In the genomic region with DNA sequence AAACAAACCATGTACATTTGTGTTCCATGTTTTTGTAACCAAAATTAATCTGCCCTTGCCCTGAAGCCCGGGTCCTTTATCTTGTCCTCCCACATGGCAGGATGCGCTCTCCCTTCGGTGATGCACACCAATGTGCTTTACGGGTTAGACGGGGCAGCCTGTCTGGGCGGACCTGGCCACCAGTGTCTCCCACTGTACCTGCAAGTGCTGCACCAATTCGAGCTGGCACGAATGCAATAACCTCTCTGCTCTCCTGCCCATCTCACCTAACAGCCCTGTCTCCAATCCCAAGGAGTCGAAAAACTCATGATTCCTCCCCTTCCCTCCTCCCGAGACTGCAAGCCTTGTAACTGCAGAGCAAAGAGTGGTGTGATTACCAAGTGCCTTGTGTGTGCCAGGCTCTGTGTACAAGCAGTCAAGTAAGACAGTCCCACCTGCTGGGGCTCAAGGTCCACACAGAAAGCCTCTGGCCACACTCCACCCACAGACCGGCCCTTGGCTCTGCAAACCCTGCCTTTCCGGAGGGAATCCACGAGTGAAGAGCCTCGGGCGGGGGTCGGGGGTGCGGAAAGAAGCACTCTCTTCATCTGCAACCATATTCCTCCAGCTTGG, we compare ENCODE assay signal across 16 cellular contexts.
DNase-seq lines count a peak whose midpoint lies in the region; ATAC-seq and TF ChIP-seq lines count a peak whose summit lies in the region.
"Had no signal": no experiment of that assay in that cellular context is flagged by ENCODE, and none has a peak within 500 bp of the region (broad histone marks: within the 10 kb centered on the region; RNA-seq: fewer than 3 reads in every experiment).

No MANE protein-coding gene starts in this region.

- no peak for ATAC-seq in memory B cell (ENCODE audit: low read depth)

- peaks cover 37% of the 10 kb centered on the region for H3K4me1 ChIP-seq in left ventricle myocardium inferior
- H3K4me1 ChIP-seq: SJSA1, uterus had no signal

- H3K9me3 Mint-ChIP-seq in activated naive CD4-positive, alpha-beta T cell treated with anti-CD3 and anti-CD28 coated beads, Interleukin-2, amount 50 U/mL, for 24 hours = no peaks in the 10 kb centered on the region
- no peaks in the 10 kb centered on the region for H3K9me3 Mint-ChIP-seq in activated T-helper 2 cell treated with anti-CD3 and anti-CD28 coated beads, Interferon-gamma antibody, Interleukin-2, Interleukin-4, amounts not matched to agents 10 μg/mL and 5 μg/mL and 100 μg/mL, durations not matched to agents 14 hours and 24 hours and 36 hours
- H3K9me3 Mint-ChIP-seq in memory B cell = no peaks in the 10 kb centered on the region
- H3K9me3 Mint-ChIP-seq: endodermal cell had no signal

- no peak overlapping the region for H3K4me3 Mint-ChIP-seq in activated naive CD4-positive, alpha-beta T cell treated with anti-CD3 and anti-CD28 coated beads, Interleukin-2, amount 50 U/mL, for 24 hours
- no peak overlapping the region for H3K4me3 Mint-ChIP-seq in activated T-helper 2 cell treated with anti-CD3 and anti-CD28 coated beads, Interferon-gamma antibody, Interleukin-2, Interleukin-4, amounts not matched to agents 10 μg/mL and 5 μg/mL and 100 μg/mL, durations not matched to agents 14 hours and 24 hours and 36 hours (ENCODE audit: low read depth)
- H3K4me3 Mint-ChIP-seq in memory B cell = no peak overlapping the region
- H3K4me3 Mint-ChIP-seq: endodermal cell had no signal

- peaks cover 4% of the 10 kb centered on the region for H3K36me3 Mint-ChIP-seq in activated naive CD4-positive, alpha-beta T cell treated with anti-CD3 and anti-CD28 coated beads, Interleukin-2, amount 50 U/mL, for 24 hours
- H3K36me3 Mint-ChIP-seq in activated T-helper 2 cell treated with anti-CD3 and anti-CD28 coated beads, Interferon-gamma antibody, Interleukin-2, Interleukin-4, amounts not matched to agents 10 μg/mL and 5 μg/mL and 100 μg/mL, durations not matched to agents 14 hours and 24 hours and 36 hours (ENCODE audit: low read depth) = peaks cover 62% of the 10 kb centered on the region
- peaks cover 19% of the 10 kb centered on the region for H3K36me3 Mint-ChIP-seq in memory B cell

- intact Hi-C loops in activated T-helper 2 cell treated with anti-CD3 and anti-CD28 coated beads, Interferon-gamma antibody, Interleukin-2, Interleukin-4, amounts not matched to agents 10 μg/mL and 5 μg/mL and 100 μg/mL, durations not matched to agents 14 hours and 24 hours and 36 hours (cut with micrococcal nuclease) = no loop called here
- intact Hi-C loops in left ventricle myocardium inferior (cut with micrococcal nuclease) = no loop called here

- H3K27ac Mint-ChIP-seq in activated naive CD4-positive, alpha-beta T cell treated with anti-CD3 and anti-CD28 coated beads, Interleukin-2, amount 50 U/mL, for 24 hours = peak overlapping the region; percentile 96
- peak overlapping the region; percentile 67 for H3K27ac Mint-ChIP-seq in activated T-helper 2 cell treated with anti-CD3 and anti-CD28 coated beads, Interferon-gamma antibody, Interleukin-2, Interleukin-4, amounts not matched to agents 10 μg/mL and 5 μg/mL and 100 μg/mL, durations not matched to agents 14 hours and 24 hours and 36 hours
- peak overlapping the region; percentile 81 for H3K27ac Mint-ChIP-seq in memory B cell

- no peak for TF ChIP-seq CTCF in left ventricle myocardium inferior (IDR thresholded peaks at IDR 0.05; ENCODE audit: borderline replicate concordance)

- H3K27me3 ChIP-seq in left ventricle myocardium inferior (ENCODE audit: low read depth) = peaks cover 81% of the 10 kb centered on the region
- H3K27me3 ChIP-seq: uterus had no signal

- H3K36me3 ChIP-seq in left ventricle myocardium inferior = no peaks in the 10 kb centered on the region
- H3K36me3 ChIP-seq: SJSA1, uterus had no signal

- DNase-seq in activated naive CD4-positive, alpha-beta T cell treated with Interleukin-2 at 50 U/mL for 16 hours = no peak
- no peak for DNase-seq in activated T-helper 2 cell treated with anti-CD3 and anti-CD28 coated beads, Interferon-gamma antibody, Interleukin-2, Interleukin-4, amounts not matched to agents 10 μg/mL and 5 μg/mL and 100 μg/mL, durations not matched to agents 14 hours and 24 hours and 36 hours (ENCODE audit: low spot score)
- DNase-seq in memory B cell (ENCODE audit: low spot score in 2 of 2) = no peak
- no peak for DNase-seq in SHP77 (lab: John Stamatoyannopoulos, UW)
- no peak for DNase-seq in UCSD-AML1 (lab: John Stamatoyannopoulos, UW; ENCODE audit: unreplicated experiment)
- no peak for DNase-seq in cerebellar cortex (ENCODE audit: low spot score)
- DNase-seq in left ventricle myocardium inferior = no peak
- DNase-seq: activated CD4-positive, alpha-beta T cell treated with anti-CD3 and anti-CD28 coated beads, Interleukin-2, amount 50 U/mL, for 48 hours; aorta; endodermal cell; heart right ventricle; NCI-H1436 treated with DMSO at 0.1 percent for 48 hours; NCI-H774; uterus had no signal

- H3K27ac ChIP-seq in left ventricle myocardium inferior (replicated peaks) = no peak overlapping the region
- H3K27ac ChIP-seq: heart right ventricle, SJSA1, uterus had no signal

- H3K9me3 ChIP-seq in left ventricle myocardium inferior (replicated peaks) = no peaks in the 10 kb centered on the region
- H3K9me3 ChIP-seq: heart right ventricle, SJSA1, uterus had no signal

- no peaks in the 10 kb centered on the region for H3K27me3 Mint-ChIP-seq in activated naive CD4-positive, alpha-beta T cell treated with anti-CD3 and anti-CD28 coated beads, Interleukin-2, amount 50 U/mL, for 24 hours
- no peaks in the 10 kb centered on the region for H3K27me3 Mint-ChIP-seq in activated T-helper 2 cell treated with anti-CD3 and anti-CD28 coated beads, Interferon-gamma antibody, Interleukin-2, Interleukin-4, amounts not matched to agents 10 μg/mL and 5 μg/mL and 100 μg/mL, durations not matched to agents 14 hours and 24 hours and 36 hours (ENCODE audit: low read depth)
- H3K27me3 Mint-ChIP-seq in memory B cell = no peaks in the 10 kb centered on the region

- H3K4me1 Mint-ChIP-seq in activated naive CD4-positive, alpha-beta T cell treated with anti-CD3 and anti-CD28 coated beads, Interleukin-2, amount 50 U/mL, for 24 hours = peaks cover 71% of the 10 kb centered on the region
- H3K4me1 Mint-ChIP-seq in activated T-helper 2 cell treated with anti-CD3 and anti-CD28 coated beads, Interferon-gamma antibody, Interleukin-2, Interleukin-4, amounts not matched to agents 10 μg/mL and 5 μg/mL and 100 μg/mL, durations not matched to agents 14 hours and 24 hours and 36 hours (ENCODE audit: low read depth) = peaks cover 33% of the 10 kb centered on the region
- H3K4me1 Mint-ChIP-seq in memory B cell = peaks cover 32% of the 10 kb centered on the region
- H3K4me1 Mint-ChIP-seq: endodermal cell had no signal

- H3K4me3 ChIP-seq in left ventricle myocardium inferior = no peak overlapping the region
- H3K4me3 ChIP-seq: heart right ventricle, SJSA1, uterus had no signal
